ENCODE assay signal across 18 cellular contexts in the genomic region with DNA sequence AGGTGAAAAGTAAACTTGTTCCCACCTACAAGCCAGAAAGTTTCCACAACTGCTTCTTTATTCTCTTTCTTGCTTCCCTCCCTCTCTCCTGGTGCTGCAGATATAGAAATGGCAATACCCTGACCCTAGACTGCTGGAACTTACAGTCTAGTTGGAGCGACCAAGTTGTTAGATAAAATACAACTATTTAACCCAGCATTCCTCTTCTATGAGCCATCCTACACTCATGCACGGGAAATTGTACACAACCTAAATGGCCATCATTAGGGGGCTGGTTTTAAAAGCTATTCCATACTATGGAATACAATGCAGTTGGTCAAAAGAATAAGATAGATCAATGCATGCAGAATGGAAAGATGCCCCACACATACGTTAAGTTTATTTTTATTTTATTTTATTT. TPM values are rescaled to one million over a fixed set of nuclear protein-coding genes. Genes with fewer than 3 reads are reported as not detected.
DNase-seq lines count a peak whose midpoint lies in the region; ATAC-seq and TF ChIP-seq lines count a peak whose summit lies in the region.
"Had no signal": no experiment of that assay in that cellular context is flagged by ENCODE, and none has a peak within 500 bp of the region (broad histone marks: within the 10 kb centered on the region; RNA-seq: fewer than 3 reads in every experiment).

No MANE protein-coding gene starts in this region.

- ATAC-seq in activated T-helper 17 cell treated with anti-CD3 and anti-CD28 coated beads, Interleukin-2, amount 50 U/mL, for 72 hours (replicated peaks): no peak
- ATAC-seq in HG03045 (IDR thresholded peaks at IDR 0.05; ENCODE audit: unreplicated experiment): no peak

- H3K27ac ChIP-seq in breast epithelium (peak overlapping the region in 1 of 2 donors; percentile 9), smooth muscle cell (ENCODE audit: low read depth) (no peak overlapping the region)
- H3K27ac ChIP-seq: 22Rv1 had no signal

- H3K4me3 Mint-ChIP-seq in MCF 10A (ENCODE audit: unreplicated experiment): no peak overlapping the region
- H3K4me3 Mint-ChIP-seq in activated T-helper 17 cell treated with anti-CD3 and anti-CD28 coated beads, Interleukin-2, amount 50 U/mL, for 72 hours: no peak overlapping the region
- H3K4me3 Mint-ChIP-seq: CD14-positive monocyte, IgD-negative memory B cell had no signal

- DNase-seq in MCF 10A (ENCODE audit: unreplicated experiment) (no peak), breast epithelium (ENCODE audit: low spot score in 2 of 2) (no peak), amniotic epithelial cell (ENCODE audit: low read depth) (peak; percentile 26), fibroblast of pulmonary artery (ENCODE audit: low read depth) (peak; percentile 33), smooth muscle cell (lab: John Stamatoyannopoulos, UW; ENCODE audit: unreplicated experiment) (no peak), SW 1271 (lab: John Stamatoyannopoulos, UW) (no peak)
- DNase-seq: COR-L47, DMS153, GOT3, NCI-H146, NCI-H2107, Right ventricle myocardium superior, SK-N-SH had no signal

- H3K4me3 ChIP-seq in breast epithelium (no peak overlapping the region), fibroblast of pulmonary artery (replicated peaks; ENCODE audit: low read depth, low read length) (no peak overlapping the region), smooth muscle cell (no peak overlapping the region)

- peak overlapping the region; percentile 28 for H3K4me2 ChIP-seq in smooth muscle cell
- H3K4me2 ChIP-seq: SK-N-SH had no signal

- H3K9me3 Mint-ChIP-seq in MCF 10A (ENCODE audit: unreplicated experiment): no peaks in the 10 kb centered on the region
- no peaks in the 10 kb centered on the region for H3K9me3 Mint-ChIP-seq in activated T-helper 17 cell treated with anti-CD3 and anti-CD28 coated beads, Interleukin-2, amount 50 U/mL, for 72 hours
- H3K9me3 Mint-ChIP-seq: IgD-negative memory B cell had no signal

- TF ChIP-seq CTCF in MCF 10A (IDR thresholded peaks at IDR 0.05; ENCODE audit: unreplicated experiment) (no peak), breast epithelium (IDR thresholded peaks at IDR 0.05) (no peak), fibroblast of pulmonary artery (IDR thresholded peaks at IDR 0.05; ENCODE audit: low read length, missing control alignments) (no peak), smooth muscle cell (IDR thresholded peaks at IDR 0.05; ENCODE audit: borderline replicate concordance, insufficient read depth, poor library complexity, severe bottlenecking) (no peak)

- TF ChIP-seq POLR2A in breast epithelium (IDR thresholded peaks at IDR 0.05): no peak

- H3K9ac ChIP-seq in smooth muscle cell (ENCODE audit: low read depth): no peak overlapping the region
- H3K9ac ChIP-seq: SK-N-SH had no signal

- BruUV-seq in MCF 10A (replicated peaks; lab: Mats Ljungman, UMichigan): no TSS peak

- H3K4me1 Mint-ChIP-seq in MCF 10A (ENCODE audit: insufficient read depth, unreplicated experiment): peaks cover 5% of the 10 kb centered on the region
- no peaks in the 10 kb centered on the region for H3K4me1 Mint-ChIP-seq in activated T-helper 17 cell treated with anti-CD3 and anti-CD28 coated beads, Interleukin-2, amount 50 U/mL, for 72 hours
- H3K4me1 Mint-ChIP-seq: CD14-positive monocyte had no signal

- CTCF ChIA-PET in MCF 10A (lab: Yijun Ruan, JAX): interaction anchor here (1.2 to 1.6 kb wide), 2 partner anchors 10 to 296 kb away, joined by 3 to 7 read pairs; a partner anchor contains a TSS

- H3K27ac Mint-ChIP-seq in MCF 10A (ENCODE audit: low read depth, unreplicated experiment): peak overlapping the region; percentile 40
- no peak overlapping the region for H3K27ac Mint-ChIP-seq in activated T-helper 17 cell treated with anti-CD3 and anti-CD28 coated beads, Interleukin-2, amount 50 U/mL, for 72 hours
- H3K27ac Mint-ChIP-seq: CD14-positive monocyte, IgD-negative memory B cell had no signal

- no peaks in the 10 kb centered on the region for H3K36me3 ChIP-seq in breast epithelium
- H3K36me3 ChIP-seq in smooth muscle cell (ENCODE audit: low read depth): no peaks in the 10 kb centered on the region

- H3K4me1 ChIP-seq in breast epithelium: no peaks in the 10 kb centered on the region
- H3K4me1 ChIP-seq in smooth muscle cell (ENCODE audit: low read depth): no peaks in the 10 kb centered on the region

- H3K9me3 ChIP-seq in breast epithelium (no peaks in the 10 kb centered on the region), smooth muscle cell (replicated peaks; ENCODE audit: low read depth) (no peaks in the 10 kb centered on the region)
- H3K9me3 ChIP-seq: SK-N-SH had no signal

- peaks cover 0 to 74% of the 10 kb centered on the region in 2 donors for H3K27me3 ChIP-seq in breast epithelium
- H3K27me3 ChIP-seq in smooth muscle cell (ENCODE audit: low read depth): no peaks in the 10 kb centered on the region

- intact Hi-C loops in MCF 10A (cut with micrococcal nuclease): no loop called here
- intact Hi-C loops in breast epithelium (cut with DNase I; ENCODE audit: low total_unique reads): no loop called here

- no peak overlapping the region for H2AFZ ChIP-seq in smooth muscle cell (ENCODE audit: low read depth)

- no peaks in the 10 kb centered on the region for H3K79me2 ChIP-seq in smooth muscle cell (ENCODE audit: low read depth)

- POLR2A ChIA-PET in MCF 10A (lab: Yijun Ruan, JAX): no interaction called here

- WGBS in smooth muscle cell (ENCODE audit: low lambda C conversion rate): 63% methylated on average over 3 of the region's 3 CpGs

- H3K27me3 Mint-ChIP-seq in MCF 10A (ENCODE audit: insufficient read depth, unreplicated experiment): peaks cover 37% of the 10 kb centered on the region
- peaks cover 3% of the 10 kb centered on the region for H3K27me3 Mint-ChIP-seq in activated T-helper 17 cell treated with anti-CD3 and anti-CD28 coated beads, Interleukin-2, amount 50 U/mL, for 72 hours

- H4K20me1 ChIP-seq in smooth muscle cell (ENCODE audit: low read depth): no peaks in the 10 kb centered on the region

- no peaks in the 10 kb centered on the region for H3F3A ChIP-seq in smooth muscle cell (ENCODE audit: low read depth)

- no peaks in the 10 kb centered on the region for H3K36me3 Mint-ChIP-seq in MCF 10A (ENCODE audit: insufficient read depth, unreplicated experiment)
- no peaks in the 10 kb centered on the region for H3K36me3 Mint-ChIP-seq in activated T-helper 17 cell treated with anti-CD3 and anti-CD28 coated beads, Interleukin-2, amount 50 U/mL, for 72 hours (ENCODE audit: low read depth)
- H3K36me3 Mint-ChIP-seq: CD14-positive monocyte, IgD-negative memory B cell had no signal

RNA-seq across cellular contexts. Expression of a gene that starts 41.1 kb away (rescaled TPM):
- 12.6 and 14.1 TPM in 2 replicates for total RNA-seq in MCF 10A (2022)
- total RNA-seq in breast epithelium: 10 to 100 TPM; 20.0 to 50.1 (median 25.6) TPM
- total RNA-seq in smooth muscle cell: 30.6 and 59.1 TPM in 2 replicates
- 47.5 and 53.4 TPM in 2 replicates for polyA plus RNA-seq in smooth muscle cell
- total RNA-seq in activated T-helper 17 cell treated with anti-CD3 and anti-CD28 coated beads, Interleukin-2, amount 50 U/mL, for 72 hours: 10 to 100 TPM; 13.6 to 21.3 TPM

Comparison
In these comparisons a context has a peak if more than half of its experiments do, and no peak if none do; other contexts are left out.
1. DNase-seq: peak in amniotic epithelial cell (single experiment) and fibroblast of pulmonary artery (single experiment); none in MCF 10A (single experiment), breast epithelium (0 of 2), smooth muscle cell (single experiment) and SW 1271 (0 of 2).